10 cellular contexts compared by ENCODE assay signal in genomic region chr2:99085400-99085799, GRCh38. TPM values are rescaled to one million over a fixed set of nuclear protein-coding genes. Genes with fewer than 3 reads are reported as not detected.
A peak's percentile ranks its signal among the peaks of the same experiment; 100 is the strongest.
DNase-seq lines count a peak whose midpoint lies in the region; TF ChIP-seq lines count a peak whose summit lies in the region.
"Had no signal": no experiment of that assay in that cellular context is flagged by ENCODE, and none has a peak within 500 bp of the region (broad histone marks: within the 10 kb centered on the region; RNA-seq: fewer than 3 reads in every experiment).

No MANE protein-coding gene starts in this region.

- H3K9me3 ChIP-seq in breast epithelium: no peaks in the 10 kb centered on the region
- no peaks in the 10 kb centered on the region for H3K9me3 ChIP-seq in thyroid gland

- CTCF ChIA-PET in MCF 10A (lab: Yijun Ruan, JAX): interaction anchor here (0.7 to 1.1 kb wide), 3 partner anchors 19 to 501 kb away, joined by 4 to 5 read pairs (median 4); no protein-coding TSS in a partner anchor

- H3K4me3 ChIP-seq in breast epithelium (no peak overlapping the region), NB4 (ENCODE audit: low read depth, low read length) (no peak overlapping the region), choroid plexus epithelial cell (ENCODE audit: low read depth, low read length) (no peak overlapping the region), thyroid gland (replicated peaks in 1 of 3) (no peak overlapping the region)

- peak; percentile 50 for TF ChIP-seq CTCF in MCF 10A (IDR thresholded peaks at IDR 0.05; ENCODE audit: unreplicated experiment)
- no peak for TF ChIP-seq CTCF in breast epithelium (IDR thresholded peaks at IDR 0.05)
- TF ChIP-seq CTCF in NB4 (IDR thresholded peaks at IDR 0.05; ENCODE audit: low read depth, low read length): peak; percentile 64
- TF ChIP-seq CTCF in choroid plexus epithelial cell (conservative IDR thresholded peaks at IDR 0.05; ENCODE audit: low read depth, low read length): peak; percentile 47
- TF ChIP-seq CTCF in thyroid gland (IDR thresholded peaks at IDR 0.05): peak in 1 of 6 experiments; percentile 20

- TF ChIP-seq POLR2A in breast epithelium (IDR thresholded peaks at IDR 0.05): no peak
- no peak for TF ChIP-seq POLR2A in NB4 (IDR thresholded peaks at IDR 0.05; ENCODE audit: extremely low read depth, insufficient read length)
- TF ChIP-seq POLR2A in thyroid gland (IDR thresholded peaks at IDR 0.05): no peak

- DNase-seq in MCF 10A (ENCODE audit: unreplicated experiment) (peak; percentile 21), breast epithelium (ENCODE audit: low spot score in 2 of 2) (no peak), NB4 (ENCODE audit: low read depth) (peak; percentile 54), choroid plexus epithelial cell (ENCODE audit: low read depth) (peak; percentile 21), thyroid gland (peak; percentile 9 to 17), posterior cingulate gyrus (no peak), DMS153 treated with DMSO at 0.1 percent for 48 hours (lab: John Stamatoyannopoulos, UW; ENCODE audit: unreplicated experiment) (no peak), germinal center (ENCODE audit: low spot score) (no peak)

- 73 to 79% methylated on average over 2 of the region's 2 CpGs for WGBS in thyroid gland, 2 donors

- no peaks in the 10 kb centered on the region for H3K4me1 Mint-ChIP-seq in MCF 10A (ENCODE audit: insufficient read depth, unreplicated experiment)

- intact Hi-C loops in MCF 10A (cut with micrococcal nuclease) (no loop called here), breast epithelium (cut with DNase I; ENCODE audit: low total_unique reads) (no loop called here), thyroid gland (cut with DNase I) (no loop called here), posterior cingulate gyrus (cut with DNase I) (loop anchor here (10.0 kb wide), 1 partner anchor 399 kb away; no protein-coding TSS in a partner anchor)

- no peaks in the 10 kb centered on the region for H3K36me3 ChIP-seq in breast epithelium
- H3K36me3 ChIP-seq in thyroid gland: no peaks in the 10 kb centered on the region

- POLR2A ChIA-PET in MCF 10A (lab: Yijun Ruan, JAX): interaction anchor here (0.6 to 2.3 kb wide), 3 partner anchors 55 to 465 kb away, joined by 3 to 7 read pairs (median 4); partner anchors contain the start of genes C2orf15 and TXNDC9

- no TSS peak for BruUV-seq in MCF 10A (replicated peaks; lab: Mats Ljungman, UMichigan)

- H3K4me1 ChIP-seq in breast epithelium (no peaks in the 10 kb centered on the region), thyroid gland (no peaks in the 10 kb centered on the region)

- H3K27ac Mint-ChIP-seq in MCF 10A (ENCODE audit: low read depth, unreplicated experiment): no peak overlapping the region

- H3K9me3 Mint-ChIP-seq in MCF 10A (ENCODE audit: unreplicated experiment): no peaks in the 10 kb centered on the region
- H3K9me3 Mint-ChIP-seq: naive thymus-derived CD4-positive, alpha-beta T cell had no signal

- H3K4me3 Mint-ChIP-seq in MCF 10A (ENCODE audit: unreplicated experiment): no peak overlapping the region
- H3K4me3 Mint-ChIP-seq: naive thymus-derived CD4-positive, alpha-beta T cell had no signal

- no peaks in the 10 kb centered on the region for H3K27me3 Mint-ChIP-seq in MCF 10A (ENCODE audit: insufficient read depth, unreplicated experiment)

- H3K36me3 Mint-ChIP-seq in MCF 10A (ENCODE audit: insufficient read depth, unreplicated experiment): no peaks in the 10 kb centered on the region

- H3K27ac ChIP-seq in breast epithelium (no peak overlapping the region), thyroid gland (no peak overlapping the region)

- no peaks in the 10 kb centered on the region for H3K27me3 ChIP-seq in breast epithelium
- no peaks in the 10 kb centered on the region for H3K27me3 ChIP-seq in thyroid gland

RNA-seq across cellular contexts. Expression of gene C2orf15, which starts 56.1 kb away (rescaled TPM):
- 0.74 and 0.93 TPM in 2 replicates for total RNA-seq in MCF 10A (2022)
- total RNA-seq in breast epithelium: 1 to 10 TPM; 1.6 to 4.8 (median 2.6) TPM
- 1 to 10 TPM; 2.0 to 6.5 (median 4.3) TPM for total RNA-seq in thyroid gland
- total RNA-seq: cardiac septum had no signal

Comparison
In these comparisons a context has a peak if more than half of its experiments do, and no peak if none do; other contexts are left out.
1. DNase-seq: peak in MCF 10A (single experiment), NB4 (single experiment), choroid plexus epithelial cell (single experiment) and thyroid gland (2 of 2); none in breast epithelium (0 of 2), posterior cingulate gyrus (0 of 10), DMS153 treated with DMSO at 0.1 percent for 48 hours (single experiment) and germinal center (single experiment).
2. CTCF ChIP-seq: peak in MCF 10A (single experiment), NB4 (single experiment) and choroid plexus epithelial cell (single experiment); none in breast epithelium (0 of 3).